In genomic region chr3:39228496-39228895, GRCh38 we compare ENCODE assay signal across 10 cellular contexts. TPM values are rescaled to one million over a fixed set of nuclear protein-coding genes. Genes with fewer than 3 reads are reported as not detected.
"Had no signal": no experiment of that assay in that cellular context is flagged by ENCODE, and none has a peak within 500 bp of the region (broad histone marks: within the 10 kb centered on the region; RNA-seq: fewer than 3 reads in every experiment).

No MANE protein-coding gene starts in this region.

- FAIRE-seq: HTR-8/SVneo had no signal

- H3K4me3 Mint-ChIP-seq: IgD-negative memory B cell had no signal

- H3K27ac Mint-ChIP-seq: IgD-negative memory B cell had no signal

- H3K36me3 ChIP-seq: HAP-1 had no signal

- H3K9ac ChIP-seq: GM23248 had no signal

- H2AFZ ChIP-seq: GM23248 had no signal

- ATAC-seq: HCT116 had no signal

- H3K27ac ChIP-seq: GM23248 had no signal

- H3K4me3 ChIP-seq: GM23248, HAP-1 had no signal

- H3K4me1 ChIP-seq: HAP-1 had no signal

- H3K9me3 ChIP-seq: HAP-1 had no signal

- DNase-seq: GM23248, GOT3, H7, KG1 had no signal

RNA-seq across cellular contexts. Expression of gene XIRP1, which starts 36.1 kb away (rescaled TPM):
- total RNA-seq: GM23248, H4, H7, HT-29 had no signal
- polyA plus RNA-seq: GM23248, IgD-negative memory B cell had no signal

RNA-seq across cellular contexts. Expression of gene CX3CR1, which starts 51.3 kb away (rescaled TPM):
- total RNA-seq: GM23248, H4, HT-29 had no signal
- polyA plus RNA-seq: GM23248 had no signal
